Comparison of ENCODE assay signal across 9 cellular contexts in the genomic region with DNA sequence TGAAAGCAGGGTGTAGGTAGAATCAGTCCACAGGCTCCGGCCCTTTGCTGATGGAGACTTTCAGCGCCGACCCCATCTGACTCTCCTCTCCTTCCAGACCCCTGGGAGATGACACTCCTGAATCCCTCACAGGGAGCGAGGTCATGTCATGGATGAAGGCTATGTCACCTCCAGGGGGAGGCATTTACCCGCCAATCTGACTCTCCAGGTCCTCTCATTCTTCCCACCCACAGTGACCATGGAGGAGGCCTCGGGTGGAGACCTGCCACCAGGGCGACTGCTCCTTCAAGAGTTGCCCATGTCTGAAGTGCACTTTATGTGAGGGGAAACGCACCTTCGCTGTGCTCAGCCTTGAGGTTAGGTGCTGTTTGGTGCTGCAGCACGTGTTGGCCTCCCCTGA.
A peak's percentile ranks its signal among the peaks of the same experiment; 100 is the strongest.
DNase-seq lines count a peak whose midpoint lies in the region; ATAC-seq and TF ChIP-seq lines count a peak whose summit lies in the region.
"Had no signal": no experiment of that assay in that cellular context is flagged by ENCODE, and none has a peak within 500 bp of the region (broad histone marks: within the 10 kb centered on the region; RNA-seq: fewer than 3 reads in every experiment).

No MANE protein-coding gene starts in this region.

- peak; percentile 13 to 37 (median 28) for ATAC-seq in right lobe of liver
- ATAC-seq in HG02973 (IDR thresholded peaks at IDR 0.05; ENCODE audit: unreplicated experiment): no peak
- no peak for ATAC-seq in GM21619 (IDR thresholded peaks at IDR 0.05; ENCODE audit: unreplicated experiment)

- peaks cover 53 to 87% (median 65%) of the 10 kb centered on the region in 4 donors for H3K4me1 Mint-ChIP-seq in CD4-positive, alpha-beta memory T cell
- peaks cover 80% of the 10 kb centered on the region for H3K4me1 Mint-ChIP-seq in activated CD4-positive, alpha-beta memory T cell treated with anti-CD3 and anti-CD28 coated beads, Interleukin-2, amount 10 ng/mL, durations not matched to agents 7 days and 5 days

- no peaks in the 10 kb centered on the region for H3K36me3 Mint-ChIP-seq in CD4-positive, alpha-beta memory T cell
- no peaks in the 10 kb centered on the region for H3K36me3 Mint-ChIP-seq in activated CD4-positive, alpha-beta memory T cell treated with anti-CD3 and anti-CD28 coated beads, Interleukin-2, amount 10 ng/mL, durations not matched to agents 7 days and 5 days (ENCODE audit: low read depth)

- no peaks in the 10 kb centered on the region for H3K36me3 ChIP-seq in CD4-positive, alpha-beta memory T cell (ENCODE audit: insufficient read depth, low read length)
- H3K36me3 ChIP-seq in right lobe of liver: no peaks in the 10 kb centered on the region

- H3K27ac Mint-ChIP-seq in CD4-positive, alpha-beta memory T cell: peak overlapping the region; percentile 77 to 99 (median 94)
- H3K27ac Mint-ChIP-seq in activated CD4-positive, alpha-beta memory T cell treated with anti-CD3 and anti-CD28 coated beads, Interleukin-2, amount 10 ng/mL, durations not matched to agents 7 days and 5 days: peak overlapping the region; percentile 50

- no peak for TF ChIP-seq POLR2A in right lobe of liver (IDR thresholded peaks at IDR 0.05)

- H3K4me3 Mint-ChIP-seq in CD4-positive, alpha-beta memory T cell: peak overlapping the region in 6 of 8 donors; percentile 17 to 69 (median 39)
- peak overlapping the region; percentile 22 for H3K4me3 Mint-ChIP-seq in activated CD4-positive, alpha-beta memory T cell treated with anti-CD3 and anti-CD28 coated beads, Interleukin-2, amount 10 ng/mL, durations not matched to agents 7 days and 5 days

- WGBS in right lobe of liver (ENCODE audit: insufficient coverage, low coverage, low lambda C conversion rate, missing lambda C conversion rate): 71% methylated on average over 1 of the region's 10 CpGs

- peaks cover 72% of the 10 kb centered on the region for H3K4me1 ChIP-seq in CD4-positive, alpha-beta memory T cell (ENCODE audit: insufficient read depth, low read length)
- peaks cover 0 to 13% (median 5%) of the 10 kb centered on the region in 4 donors for H3K4me1 ChIP-seq in right lobe of liver

- intact Hi-C loops in CD4-positive, alpha-beta memory T cell (cut with micrococcal nuclease): loop anchor here (1.0 kb wide), 1 partner anchor 49 kb away; no protein-coding TSS in a partner anchor
- intact Hi-C loops in right lobe of liver (cut with DNase I): no loop called here

- POLR2A ChIA-PET in CD4-positive, alpha-beta memory T cell (lab: Charles Lee; ENCODE audit: partially characterized antibody): interaction anchor here (0.9 to 10.9 kb wide), 10 partner anchors 11 to 224 kb away, joined by 4 to 316 read pairs (median 12); a partner anchor contains a TSS
- POLR2A ChIA-PET in activated CD4-positive, alpha-beta memory T cell treated with anti-CD3 and anti-CD28 coated beads, Interleukin-2, amount 10 ng/mL, durations not matched to agents 7 days and 5 days (lab: Charles Lee): interaction anchor here (0.9 to 7.6 kb wide), 6 partner anchors 34 to 93 kb away, joined by 3 to 220 read pairs (median 10); no protein-coding TSS in a partner anchor

- H3K27me3 ChIP-seq in CD4-positive, alpha-beta memory T cell (ENCODE audit: insufficient read depth, low read length): no peaks in the 10 kb centered on the region
- H3K27me3 ChIP-seq in right lobe of liver: no peaks in the 10 kb centered on the region

- no peaks in the 10 kb centered on the region for H3K27me3 Mint-ChIP-seq in CD4-positive, alpha-beta memory T cell
- H3K27me3 Mint-ChIP-seq in activated CD4-positive, alpha-beta memory T cell treated with anti-CD3 and anti-CD28 coated beads, Interleukin-2, amount 10 ng/mL, durations not matched to agents 7 days and 5 days: no peaks in the 10 kb centered on the region

- TF ChIP-seq CTCF in HFF-Myc (IDR thresholded peaks at IDR 0.05; ENCODE audit: low read depth, low read length, missing control alignments): peak; percentile 16
- peak; percentile 17 to 29 (median 26) for TF ChIP-seq CTCF in right lobe of liver (IDR thresholded peaks at IDR 0.05)

- no peaks in the 10 kb centered on the region for H3K9me3 ChIP-seq in CD4-positive, alpha-beta memory T cell (ENCODE audit: control insufficient read depth in 1 of 2, low read length in 2 of 2)
- no peaks in the 10 kb centered on the region for H3K9me3 ChIP-seq in right lobe of liver

- H3K27ac ChIP-seq in CD4-positive, alpha-beta memory T cell (ENCODE audit: low read depth, low read length): no peak overlapping the region
- no peak overlapping the region for H3K27ac ChIP-seq in right lobe of liver
- H3K27ac ChIP-seq: GM23248 had no signal

- CTCF ChIA-PET in CD4-positive, alpha-beta memory T cell (lab: Charles Lee; ENCODE audit: partially characterized antibody): interaction anchor here (0.8 to 11.9 kb wide), 12 partner anchors 15 to 239 kb away, joined by 3 to 174 read pairs (median 8); no protein-coding TSS in a partner anchor
- CTCF ChIA-PET in activated CD4-positive, alpha-beta memory T cell treated with anti-CD3 and anti-CD28 coated beads, Interleukin-2, amount 10 ng/mL, durations not matched to agents 7 days and 5 days (lab: Charles Lee): interaction anchor here (0.7 to 12.9 kb wide), 9 partner anchors 33 to 676 kb away, joined by 3 to 162 read pairs (median 7); no protein-coding TSS in a partner anchor

- H3K9me3 Mint-ChIP-seq in CD4-positive, alpha-beta memory T cell: no peaks in the 10 kb centered on the region
- no peaks in the 10 kb centered on the region for H3K9me3 Mint-ChIP-seq in activated CD4-positive, alpha-beta memory T cell treated with anti-CD3 and anti-CD28 coated beads, Interleukin-2, amount 10 ng/mL, durations not matched to agents 7 days and 5 days

- no peak for DNase-seq in CD4-positive, alpha-beta memory T cell
- DNase-seq in HFF-Myc (ENCODE audit: extremely low read depth, low read depth) (no peak), right lobe of liver (no peak), middle frontal gyrus (ENCODE audit: extremely low spot score, low spot score) (no peak), NCI-H2196 (lab: John Stamatoyannopoulos, UW; ENCODE audit: unreplicated experiment) (no peak)
- DNase-seq in activated CD4-positive, alpha-beta memory T cell treated with anti-CD3 and anti-CD28 coated beads, Interleukin-2, amount 10 ng/mL, durations not matched to agents 7 days and 5 days: peak; percentile 46
- DNase-seq: GM23248 had no signal

- H3K4me3 ChIP-seq in CD4-positive, alpha-beta memory T cell (ENCODE audit: low read length in 2 of 2): no peak overlapping the region
- no peak overlapping the region for H3K4me3 ChIP-seq in HFF-Myc (replicated peaks; ENCODE audit: low read depth, low read length)
- no peak overlapping the region for H3K4me3 ChIP-seq in right lobe of liver
- H3K4me3 ChIP-seq: GM23248 had no signal

Comparison
In these comparisons a context has a peak if more than half of its experiments do, and no peak if none do; other contexts are left out.
1. ATAC-seq: peak in right lobe of liver (4 of 4); none in HG02973 (single experiment) and GM21619 (single experiment).